Comparison of ENCODE assay signal across 27 cellular contexts in the genomic region with DNA sequence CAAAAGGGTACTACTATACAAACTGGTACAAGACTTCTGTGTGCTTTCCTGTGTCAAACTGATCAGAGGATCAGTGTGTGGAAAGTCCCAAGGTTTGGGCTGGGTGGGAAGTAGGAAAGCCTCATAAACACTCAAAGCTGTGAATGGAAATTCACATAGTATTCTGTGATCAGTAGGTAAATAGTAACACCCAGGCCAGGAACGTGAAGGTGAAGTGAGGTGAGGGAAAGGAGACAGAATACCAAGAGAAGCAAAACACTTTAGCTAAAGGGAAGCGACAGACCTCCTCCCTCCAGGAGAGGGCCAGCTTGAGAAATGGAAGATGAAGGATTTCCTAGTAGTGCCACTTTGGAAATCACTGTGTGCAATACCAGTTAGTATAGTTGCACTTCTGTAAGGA.
DNase-seq lines count a peak whose midpoint lies in the region; FAIRE-seq and TF ChIP-seq lines count a peak whose summit lies in the region.
"Had no signal": no experiment of that assay in that cellular context is flagged by ENCODE, and none has a peak within 500 bp of the region (broad histone marks: within the 10 kb centered on the region; RNA-seq: fewer than 3 reads in every experiment).

No MANE protein-coding gene starts in this region.

- TF ChIP-seq CTCF in LNCaP clone FGC (IDR thresholded peaks at IDR 0.05; ENCODE audit: control insufficient read depth, extremely low read depth, insufficient read depth) = no peak
- no peak for TF ChIP-seq CTCF in bronchial epithelial cell (IDR thresholded peaks at IDR 0.05; ENCODE audit: insufficient read depth, low read length, severe bottlenecking)
- no peak for TF ChIP-seq CTCF in transverse colon (IDR thresholded peaks at IDR 0.05)
- no peak for TF ChIP-seq CTCF in ascending aorta (IDR thresholded peaks at IDR 0.05)
- TF ChIP-seq CTCF in left ventricle myocardium inferior (IDR thresholded peaks at IDR 0.05; ENCODE audit: borderline replicate concordance) = no peak

- H2AFZ ChIP-seq in mesenchymal stem cell (ENCODE audit: low read depth, low read length) = no peak overlapping the region

- peak overlapping the region in 1 of 2 experiments; percentile 41 for H3K18ac ChIP-seq in mesenchymal stem cell (ENCODE audit: low read depth in 1 of 2, low read length in 2 of 2)

- H2BK12ac ChIP-seq in mesenchymal stem cell (ENCODE audit: low read length in 2 of 2) = peak overlapping the region; percentile 49 to 74

- H3K4ac ChIP-seq in mesenchymal stem cell (ENCODE audit: low read depth in 1 of 2, low read length in 2 of 2) = no peak overlapping the region

- no peak overlapping the region for H4K91ac ChIP-seq in mesenchymal stem cell (ENCODE audit: low read length)

- peak; percentile 7 for DNase-seq in LNCaP clone FGC (ENCODE audit: low read depth)
- DNase-seq in bronchial epithelial cell (ENCODE audit: low read depth) = no peak
- DNase-seq in mesenchymal stem cell = no peak
- no peak for DNase-seq in transverse colon
- DNase-seq in ascending aorta (ENCODE audit: low spot score in 2 of 2) = no peak
- DNase-seq in left ventricle myocardium inferior = no peak
- no peak for DNase-seq in MG63
- DNase-seq: activated CD4-positive, alpha-beta T cell treated with anti-CD3 and anti-CD28 coated beads, Interleukin-2, amount 10 ng/mL, durations not matched to agents 24 days and 14 days; activated naive CD4-positive, alpha-beta T cell; activated T-cell treated with anti-CD3 and anti-CD28 coated beads, Interleukin-2, amount 50 U/mL, for 4 hours; DND-41; effector memory CD8-positive, alpha-beta T cell; foreskin fibroblast; heart left ventricle; KG1; mesendoderm; naive B cell; NCI-H1436 treated with DMSO at 0.1 percent for 48 hours; NCI-H2171; NCI-H524; SW 1271; T-helper 9 cell had no signal

- H3K27me3 ChIP-seq in bronchial epithelial cell (ENCODE audit: control insufficient read depth, insufficient read depth, low read length) = no peaks in the 10 kb centered on the region
- H3K27me3 ChIP-seq in mesenchymal stem cell (ENCODE audit: control insufficient read depth in 1 of 2, insufficient read depth in 1 of 2, low read length in 2 of 2) = no peaks in the 10 kb centered on the region
- H3K27me3 ChIP-seq in transverse colon = no peaks in the 10 kb centered on the region
- H3K27me3 ChIP-seq in ascending aorta = no peaks in the 10 kb centered on the region
- H3K27me3 ChIP-seq in left ventricle myocardium inferior (ENCODE audit: low read depth) = peaks cover 33% of the 10 kb centered on the region
- no peaks in the 10 kb centered on the region for H3K27me3 ChIP-seq in MG63
- H3K27me3 ChIP-seq: BLaER1, breast epithelium had no signal

- in situ Hi-C loops in transverse colon (cut with MboI; ENCODE audit: low pct_ligation_motif_present in 1 of 4, low pct_unique_long_range_greater_than_20kb in 1 of 4, low sequenced_read_pairs in 3 of 4) = loop anchor here in 1 of 4 donors (25.0 kb wide), 1 partner anchor 202 kb away; no protein-coding TSS in a partner anchor

- no peak overlapping the region for H2BK120ac ChIP-seq in mesenchymal stem cell (ENCODE audit: low read depth, low read length)

- no peak overlapping the region for H3K4me3 ChIP-seq in LNCaP clone FGC (ENCODE audit: low read depth, low read length)
- no peak overlapping the region for H3K4me3 ChIP-seq in bronchial epithelial cell (ENCODE audit: low read depth, low read length)
- no peak overlapping the region for H3K4me3 ChIP-seq in mesenchymal stem cell (ENCODE audit: insufficient read depth in 1 of 2, low read depth in 1 of 2, low read length in 2 of 2)
- no peak overlapping the region for H3K4me3 ChIP-seq in transverse colon
- no peak overlapping the region for H3K4me3 ChIP-seq in ascending aorta
- no peak overlapping the region for H3K4me3 ChIP-seq in left ventricle myocardium inferior
- no peak overlapping the region for H3K4me3 ChIP-seq in MG63
- H3K4me3 ChIP-seq: BLaER1, breast epithelium, coronary artery, heart left ventricle had no signal

- H3K27ac ChIP-seq in mesenchymal stem cell (ENCODE audit: low read length, poor library complexity, severe bottlenecking) = no peak overlapping the region
- peak overlapping the region; percentile 1 to 39 (median 18) for H3K27ac ChIP-seq in transverse colon
- H3K27ac ChIP-seq in ascending aorta = no peak overlapping the region
- no peak overlapping the region for H3K27ac ChIP-seq in left ventricle myocardium inferior (replicated peaks)
- H3K27ac ChIP-seq: BLaER1, breast epithelium, coronary artery, VCaP had no signal

- H3K9ac ChIP-seq in mesenchymal stem cell (ENCODE audit: low read length) = no peak overlapping the region
- H3K9ac ChIP-seq: BLaER1 had no signal

- peak; percentile 88 for FAIRE-seq in bronchial epithelial cell (lab: Jason Lieb, UNC)
- FAIRE-seq: GM18507 had no signal

- H2BK15ac ChIP-seq in mesenchymal stem cell (ENCODE audit: low read depth, poor library complexity, severe bottlenecking) = no peak overlapping the region

- no peak for TF ChIP-seq POLR2A in transverse colon (IDR thresholded peaks at IDR 0.05)

- H2BK5ac ChIP-seq in mesenchymal stem cell (ENCODE audit: low read depth, low read length, poor library complexity, severe bottlenecking) = no peak overlapping the region

- H3K9me3 ChIP-seq in mesenchymal stem cell (ENCODE audit: control insufficient read depth, low read length) = no peaks in the 10 kb centered on the region
- no peaks in the 10 kb centered on the region for H3K9me3 ChIP-seq in transverse colon
- no peaks in the 10 kb centered on the region for H3K9me3 ChIP-seq in ascending aorta
- no peaks in the 10 kb centered on the region for H3K9me3 ChIP-seq in left ventricle myocardium inferior (replicated peaks)
- H3K9me3 ChIP-seq in MG63 = no peaks in the 10 kb centered on the region
- H3K9me3 ChIP-seq: BLaER1, breast epithelium, heart left ventricle had no signal

- H3K4me1 ChIP-seq in mesenchymal stem cell (ENCODE audit: control insufficient read depth, insufficient read depth, low read depth, low read length) = peaks cover 2% of the 10 kb centered on the region
- H3K4me1 ChIP-seq in transverse colon = peaks cover 0 to 7% (median 0%) of the 10 kb centered on the region in 4 donors
- peaks cover 4 to 15% of the 10 kb centered on the region in 2 donors for H3K4me1 ChIP-seq in ascending aorta
- H3K4me1 ChIP-seq in left ventricle myocardium inferior = peaks cover 13% of the 10 kb centered on the region
- H3K4me1 ChIP-seq: breast epithelium had no signal

- no peak overlapping the region for H3K23ac ChIP-seq in mesenchymal stem cell (ENCODE audit: low read length in 2 of 2)

- TF ChIP-seq EP300 in transverse colon (IDR thresholded peaks at IDR 0.05; ENCODE audit: low read depth) = no peak

- 67% methylated on average over 2 of the region's 2 CpGs for WGBS in mesenchymal stem cell
- WGBS in transverse colon (ENCODE audit: low coverage in 1 of 2), 2 donors = 38% methylated on average over 2 of the region's 2 CpGs; no CpG with 5 or more reads in 1 of the 2 donors

- no peak overlapping the region for H2AK5ac ChIP-seq in mesenchymal stem cell (ENCODE audit: low read length, severe bottlenecking)

- no peak overlapping the region for H4K8ac ChIP-seq in mesenchymal stem cell (ENCODE audit: low read length)

- H3K4me2 ChIP-seq in mesenchymal stem cell (ENCODE audit: low read length, poor library complexity, severe bottlenecking) = no peak overlapping the region
- H3K4me2 ChIP-seq: BLaER1 had no signal

- no peaks in the 10 kb centered on the region for H3K79me1 ChIP-seq in mesenchymal stem cell (replicated peaks; ENCODE audit: low read length, poor library complexity, severe bottlenecking)

- intact Hi-C loops in transverse colon (cut with DNase I; ENCODE audit: low total_unique reads) (no loop called here), ascending aorta (cut with DNase I) (no loop called here), left ventricle myocardium inferior (cut with micrococcal nuclease) (no loop called here)

- H3K14ac ChIP-seq in mesenchymal stem cell (ENCODE audit: low read length in 2 of 2) = no peak overlapping the region

- H3K36me3 ChIP-seq in bronchial epithelial cell (ENCODE audit: control insufficient read depth, insufficient read depth, low read length) = no peaks in the 10 kb centered on the region
- no peaks in the 10 kb centered on the region for H3K36me3 ChIP-seq in mesenchymal stem cell (ENCODE audit: control insufficient read depth in 1 of 2, insufficient read depth in 2 of 2, low read depth in 1 of 2, low read length in 2 of 2)
- H3K36me3 ChIP-seq in transverse colon = no peaks in the 10 kb centered on the region
- no peaks in the 10 kb centered on the region for H3K36me3 ChIP-seq in ascending aorta
- no peaks in the 10 kb centered on the region for H3K36me3 ChIP-seq in left ventricle myocardium inferior
- H3K36me3 ChIP-seq in MG63 = peaks cover 4% of the 10 kb centered on the region
- H3K36me3 ChIP-seq: BLaER1, breast epithelium, heart left ventricle had no signal

Comparison
In these comparisons a context has a peak if more than half of its experiments do, and no peak if none do; other contexts are left out.
1. H3K27ac ChIP-seq: peak in transverse colon (4 of 4); none in mesenchymal stem cell (single experiment), ascending aorta (0 of 2) and left ventricle myocardium inferior (single experiment).